ENCODE assay signal across 21 cellular contexts in genomic region chr12:112178796-112179195, GRCh38. TPM values are rescaled to one million over a fixed set of nuclear protein-coding genes. Genes with fewer than 3 reads are reported as not detected.
A peak's percentile ranks its signal among the peaks of the same experiment; 100 is the strongest.
DNase-seq lines count a peak whose midpoint lies in the region; TF ChIP-seq lines count a peak whose summit lies in the region.
"Had no signal": no experiment of that assay in that cellular context is flagged by ENCODE, and none has a peak within 500 bp of the region (broad histone marks: within the 10 kb centered on the region; RNA-seq: fewer than 3 reads in every experiment).

No MANE protein-coding gene starts in this region.

- H3K9ac ChIP-seq in neural progenitor cell, result no peak overlapping the region

- no peak for TF ChIP-seq CTCF in neural progenitor cell (IDR thresholded peaks at IDR 0.05)

- H3K4me1 Mint-ChIP-seq in neural progenitor cell, result peaks cover 11% of the 10 kb centered on the region

- H3K4me2 ChIP-seq in neural progenitor cell, result no peak overlapping the region

- no peaks in the 10 kb centered on the region for H3K27me3 Mint-ChIP-seq in neural progenitor cell (ENCODE audit: insufficient read depth, low read depth)

- H4K20me1 ChIP-seq in neural progenitor cell (ENCODE audit: low read depth), result no peaks in the 10 kb centered on the region

- H3K9me3 ChIP-seq in neural progenitor cell (ENCODE audit: low read depth), result no peaks in the 10 kb centered on the region

- no peak overlapping the region for H3K27ac ChIP-seq in neural progenitor cell
- H3K27ac ChIP-seq in substantia nigra (ENCODE audit: low read depth, low read length, poor library complexity, severe bottlenecking), result peak overlapping the region; percentile 14
- H3K27ac ChIP-seq: RWPE1 had no signal

- H3K36me3 Mint-ChIP-seq in neural progenitor cell, result peaks cover 22% of the 10 kb centered on the region

- H3K4me3 ChIP-seq in neural progenitor cell, result no peak overlapping the region
- H3K4me3 ChIP-seq: K562 had no signal

- H3K4me3 Mint-ChIP-seq in neural progenitor cell, result no peak overlapping the region
- H3K4me3 Mint-ChIP-seq: H9 had no signal

- peak; percentile 22 for DNase-seq in activated effector memory CD4-positive, alpha-beta T cell treated with anti-CD3 and anti-CD28 coated beads, Interleukin-2, amount 50 U/mL, for 16 hours
- no peak for DNase-seq in activated effector memory CD4-positive, alpha-beta T cell treated with Interleukin-2 at 50 U/mL for 16 hours
- DNase-seq in islet precursor cell (peak; percentile 47), neural progenitor cell (ENCODE audit: low spot score) (no peak), substantia nigra (lab: John Stamatoyannopoulos, UW) (no peak), putamen (ENCODE audit: low spot score) (no peak), NCI-H774 (lab: John Stamatoyannopoulos, UW) (no peak)
- DNase-seq: Calu3; DND-41; H9; Kasumi-1; NCI-H1092 treated with DMSO at 0.1 percent for 48 hours; NCI-H1436; NCI-H187; NCI-H2081 treated with DMSO at 0.1 percent for 48 hours; NCI-H524; NCI-H82; NK-92 treated with Interleukin-12 subunit alpha and Interleukin-12 subunit beta, amount 100 ng/mL, for 24 hours; SHP77 treated with DMSO at 0.1 percent for 48 hours had no signal

- no peaks in the 10 kb centered on the region for H3K9me3 Mint-ChIP-seq in neural progenitor cell
- H3K9me3 Mint-ChIP-seq: H9 had no signal

- no peaks in the 10 kb centered on the region for H3F3A ChIP-seq in neural progenitor cell (ENCODE audit: low read depth)

- H3K4me1 ChIP-seq in neural progenitor cell, result no peaks in the 10 kb centered on the region

- H3K36me3 ChIP-seq in neural progenitor cell, result no peaks in the 10 kb centered on the region

- no peaks in the 10 kb centered on the region for H3K79me2 ChIP-seq in neural progenitor cell (ENCODE audit: low read depth)

- peak overlapping the region; percentile 53 for H3K27ac Mint-ChIP-seq in neural progenitor cell

- H2AFZ ChIP-seq in neural progenitor cell (replicated peaks), result no peak overlapping the region

- H3K27me3 ChIP-seq in neural progenitor cell, result no peaks in the 10 kb centered on the region

RNA-seq across cellular contexts. Expression of gene TRAFD1, which starts 53.4 kb away (rescaled TPM):
- 35.4 and 40.5 TPM in 2 replicates for total RNA-seq in neural progenitor cell (ENCODE audit: low replicate concordance)

Comparison
In these comparisons a context has a peak if more than half of its experiments do, and no peak if none do; other contexts are left out.
1. DNase-seq: peak in activated effector memory CD4-positive, alpha-beta T cell treated with anti-CD3 and anti-CD28 coated beads, Interleukin-2, amount 50 U/mL, for 16 hours (single experiment) and islet precursor cell (single experiment); none in activated effector memory CD4-positive, alpha-beta T cell treated with Interleukin-2 at 50 U/mL for 16 hours (single experiment), neural progenitor cell (single experiment), substantia nigra (0 of 49), putamen (single experiment) and NCI-H774 (single experiment).